Comparison of ENCODE assay signal across 8 cellular contexts in the genomic region with DNA sequence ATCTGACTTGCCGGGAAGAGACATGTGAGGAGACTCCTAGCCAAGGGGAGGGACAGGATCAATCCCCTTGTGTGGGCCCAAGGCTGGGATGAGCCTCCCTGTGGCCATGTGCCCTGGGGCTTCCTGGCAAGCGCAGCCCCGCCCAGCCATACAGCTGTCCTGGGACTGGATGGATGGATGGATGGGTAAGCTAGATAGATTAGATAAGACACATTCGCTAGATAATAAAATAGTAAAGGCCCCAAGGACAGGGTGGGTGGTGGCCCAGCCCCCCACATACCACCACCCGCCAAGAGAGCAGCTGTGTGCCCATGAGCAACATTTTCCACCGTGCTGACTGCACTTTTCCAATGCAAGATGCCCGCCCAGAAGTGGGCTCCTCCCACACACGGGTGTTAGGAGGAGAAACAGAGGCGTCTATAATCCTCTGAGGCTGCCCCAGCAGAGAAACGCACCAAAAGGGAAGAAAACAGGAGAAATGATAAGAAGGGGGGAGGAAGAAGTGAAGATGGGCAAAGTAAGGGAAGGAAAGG. TPM values are rescaled to one million over a fixed set of nuclear protein-coding genes. Genes with fewer than 3 reads are reported as not detected.
DNase-seq lines count a peak whose midpoint lies in the region; ATAC-seq lines count a peak whose summit lies in the region.

No MANE protein-coding gene starts in this region.

- H3K4me3 Mint-ChIP-seq in IgD-negative memory B cell: peak overlapping the region in 3 of 4 donors; percentile 43 to 91 (median 82)

- H3K9me3 Mint-ChIP-seq in IgD-negative memory B cell: no peaks in the 10 kb centered on the region

- DNase-seq in activated CD8-positive, alpha-beta memory T cell treated with anti-CD3 and anti-CD28 coated beads, Interleukin-2, amount 50 U/mL, for 1 hour (ENCODE audit: extremely low read depth): peak; percentile 55
- DNase-seq in fibroblast of gingiva (ENCODE audit: low read depth): peak; percentile 77
- DNase-seq in stimulated activated CD4-positive, alpha-beta T cell treated with anti-CD3 and anti-CD28 coated beads, Interleukin-15, amount 100 ng/mL, for 48 hours (ENCODE audit: low read depth in 2 of 2): peak; percentile 78 to 80
- no peak for DNase-seq in DMS153 treated with DMSO at 0.1 percent for 48 hours (lab: John Stamatoyannopoulos, UW; ENCODE audit: unreplicated experiment)
- no peak for DNase-seq in NCI-H1048 (lab: John Stamatoyannopoulos, UW)

- H3K36me3 Mint-ChIP-seq in IgD-negative memory B cell: peaks cover 5% of the 10 kb centered on the region

- peaks cover 40 to 60% (median 45%) of the 10 kb centered on the region in 3 donors for H3K4me1 Mint-ChIP-seq in IgD-negative memory B cell

- H3K27ac Mint-ChIP-seq in IgD-negative memory B cell: peak overlapping the region; percentile 96 to 99 (median 97)

- no peaks in the 10 kb centered on the region for H3K27me3 Mint-ChIP-seq in IgD-negative memory B cell

- ATAC-seq in HG02970 (IDR thresholded peaks at IDR 0.05; ENCODE audit: low FRiP score, unreplicated experiment) (no peak), HG02571 (IDR thresholded peaks at IDR 0.05; ENCODE audit: unreplicated experiment) (no peak)

RNA-seq across cellular contexts. Expression of a gene that starts 25.1 kb away (rescaled TPM):
- 30.5 TPM for polyA plus RNA-seq in IgD-negative memory B cell

RNA-seq across cellular contexts. Expression of a gene that starts 53.2 kb away (rescaled TPM):
- not detected for polyA plus RNA-seq in IgD-negative memory B cell

Comparison
In these comparisons a context has a peak if more than half of its experiments do, and no peak if none do; other contexts are left out.
1. DNase-seq: peak in activated CD8-positive, alpha-beta memory T cell treated with anti-CD3 and anti-CD28 coated beads, Interleukin-2, amount 50 U/mL, for 1 hour (single experiment), fibroblast of gingiva (single experiment) and stimulated activated CD4-positive, alpha-beta T cell treated with anti-CD3 and anti-CD28 coated beads, Interleukin-15, amount 100 ng/mL, for 48 hours (2 of 2); none in DMS153 treated with DMSO at 0.1 percent for 48 hours (single experiment) and NCI-H1048 (single experiment).